1 cellular context compared by ENCODE assay signal in the genomic region with DNA sequence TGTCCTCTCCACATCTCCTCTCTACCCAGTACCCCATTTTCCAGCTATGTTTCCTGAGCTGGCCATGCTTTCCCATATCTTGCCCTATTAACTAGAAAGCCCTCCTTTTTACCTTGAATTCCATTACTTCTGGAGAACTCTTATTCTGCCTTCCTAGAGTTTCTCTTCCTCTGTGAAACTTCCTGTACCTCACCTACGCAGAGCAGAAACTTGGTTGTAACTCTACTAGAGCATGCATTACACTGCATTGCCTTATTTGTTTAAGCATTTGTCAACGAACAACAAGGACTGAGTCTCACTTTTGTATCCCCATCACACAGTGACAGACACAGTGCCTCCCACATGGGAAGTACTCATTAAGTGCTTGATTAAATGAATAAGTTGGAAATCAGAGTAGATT.
TF ChIP-seq lines count a peak whose summit lies in the region.

No MANE protein-coding gene starts in this region.

TF ChIP-seq in GM23338, 12 proteins besides CTCF, POLR2A, EP300 and RAD21 (continued from another document):
- TF ChIP-seq, protein P1, sequence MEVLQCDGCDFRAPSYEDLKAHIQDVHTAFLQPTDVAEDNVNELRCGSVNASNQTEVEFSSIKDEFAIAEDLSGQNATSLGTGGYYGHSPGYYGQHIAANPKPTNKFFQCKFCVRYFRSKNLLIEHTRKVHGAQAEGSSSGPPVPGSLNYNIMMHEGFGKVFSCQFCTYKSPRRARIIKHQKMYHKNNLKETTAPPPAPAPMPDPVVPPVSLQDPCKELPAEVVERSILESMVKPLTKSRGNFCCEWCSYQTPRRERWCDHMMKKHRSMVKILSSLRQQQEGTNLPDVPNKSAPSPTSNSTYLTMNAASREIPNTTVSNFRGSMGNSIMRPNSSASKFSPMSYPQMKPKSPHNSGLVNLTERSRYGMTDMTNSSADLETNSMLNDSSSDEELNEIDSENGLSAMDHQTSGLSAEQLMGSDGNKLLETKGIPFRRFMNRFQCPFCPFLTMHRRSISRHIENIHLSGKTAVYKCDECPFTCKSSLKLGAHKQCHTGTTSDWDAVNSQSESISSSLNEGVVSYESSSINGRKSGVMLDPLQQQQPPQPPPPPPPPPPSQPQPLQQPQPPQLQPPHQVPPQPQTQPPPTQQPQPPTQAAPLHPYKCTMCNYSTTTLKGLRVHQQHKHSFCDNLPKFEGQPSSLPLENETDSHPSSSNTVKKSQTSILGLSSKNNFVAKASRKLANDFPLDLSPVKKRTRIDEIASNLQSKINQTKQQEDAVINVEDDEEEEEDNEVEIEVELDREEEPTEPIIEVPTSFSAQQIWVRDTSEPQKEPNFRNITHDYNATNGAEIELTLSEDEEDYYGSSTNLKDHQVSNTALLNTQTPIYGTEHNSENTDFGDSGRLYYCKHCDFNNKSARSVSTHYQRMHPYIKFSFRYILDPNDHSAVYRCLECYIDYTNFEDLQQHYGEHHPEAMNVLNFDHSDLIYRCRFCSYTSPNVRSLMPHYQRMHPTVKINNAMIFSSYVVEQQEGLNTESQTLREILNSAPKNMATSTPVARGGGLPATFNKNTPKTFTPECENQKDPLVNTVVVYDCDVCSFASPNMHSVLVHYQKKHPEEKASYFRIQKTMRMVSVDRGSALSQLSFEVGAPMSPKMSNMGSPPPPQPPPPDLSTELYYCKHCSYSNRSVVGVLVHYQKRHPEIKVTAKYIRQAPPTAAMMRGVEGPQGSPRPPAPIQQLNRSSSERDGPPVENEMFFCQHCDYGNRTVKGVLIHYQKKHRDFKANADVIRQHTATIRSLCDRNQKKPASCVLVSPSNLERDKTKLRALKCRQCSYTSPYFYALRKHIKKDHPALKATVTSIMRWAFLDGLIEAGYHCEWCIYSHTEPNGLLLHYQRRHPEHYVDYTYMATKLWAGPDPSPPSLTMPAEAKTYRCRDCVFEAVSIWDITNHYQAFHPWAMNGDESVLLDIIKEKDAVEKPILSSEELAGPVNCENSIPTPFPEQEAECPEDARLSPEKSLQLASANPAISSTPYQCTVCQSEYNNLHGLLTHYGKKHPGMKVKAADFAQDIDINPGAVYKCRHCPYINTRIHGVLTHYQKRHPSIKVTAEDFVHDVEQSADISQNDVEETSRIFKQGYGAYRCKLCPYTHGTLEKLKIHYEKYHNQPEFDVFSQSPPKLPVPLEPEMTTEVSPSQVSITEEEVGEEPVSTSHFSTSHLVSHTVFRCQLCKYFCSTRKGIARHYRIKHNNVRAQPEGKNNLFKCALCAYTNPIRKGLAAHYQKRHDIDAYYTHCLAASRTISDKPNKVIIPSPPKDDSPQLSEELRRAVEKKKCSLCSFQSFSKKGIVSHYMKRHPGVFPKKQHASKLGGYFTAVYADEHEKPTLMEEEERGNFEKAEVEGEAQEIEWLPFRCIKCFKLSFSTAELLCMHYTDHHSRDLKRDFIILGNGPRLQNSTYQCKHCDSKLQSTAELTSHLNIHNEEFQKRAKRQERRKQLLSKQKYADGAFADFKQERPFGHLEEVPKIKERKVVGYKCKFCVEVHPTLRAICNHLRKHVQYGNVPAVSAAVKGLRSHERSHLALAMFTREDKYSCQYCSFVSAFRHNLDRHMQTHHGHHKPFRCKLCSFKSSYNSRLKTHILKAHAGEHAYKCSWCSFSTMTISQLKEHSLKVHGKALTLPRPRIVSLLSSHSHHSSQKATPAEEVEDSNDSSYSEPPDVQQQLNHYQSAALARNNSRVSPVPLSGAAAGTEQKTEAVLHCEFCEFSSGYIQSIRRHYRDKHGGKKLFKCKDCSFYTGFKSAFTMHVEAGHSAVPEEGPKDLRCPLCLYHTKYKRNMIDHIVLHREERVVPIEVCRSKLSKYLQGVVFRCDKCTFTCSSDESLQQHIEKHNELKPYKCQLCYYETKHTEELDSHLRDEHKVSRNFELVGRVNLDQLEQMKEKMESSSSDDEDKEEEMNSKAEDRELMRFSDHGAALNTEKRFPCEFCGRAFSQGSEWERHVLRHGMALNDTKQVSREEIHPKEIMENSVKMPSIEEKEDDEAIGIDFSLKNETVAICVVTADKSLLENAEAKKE (CRISPR knock-in tag; IDR thresholded peaks at IDR 0.05), result no peak
- TF ChIP-seq EZH2phosphoT487 (IDR thresholded peaks at IDR 0.05; ENCODE audit: unreplicated experiment), result no peak
